In genomic region chr2:68603059-68603458, GRCh38 we compare ENCODE assay signal across 11 cellular contexts. TPM values are rescaled to one million over a fixed set of nuclear protein-coding genes. Genes with fewer than 3 reads are reported as not detected.
"Had no signal": no experiment of that assay in that cellular context is flagged by ENCODE, and none has a peak within 500 bp of the region (broad histone marks: within the 10 kb centered on the region; RNA-seq: fewer than 3 reads in every experiment).

No MANE protein-coding gene starts in this region.

- DNase-seq: IMR-90, Karpas-422, KBM-7, KG1 had no signal

- FAIRE-seq: HepG2, HTR-8/SVneo had no signal

- H3K27me3 Mint-ChIP-seq: IgD-negative memory B cell had no signal

- H3K4me3 Mint-ChIP-seq: IgD-negative memory B cell had no signal

- H3K4me2 ChIP-seq: KMS-11 had no signal

- H3K27ac Mint-ChIP-seq: IgD-negative memory B cell had no signal

- H3K27ac ChIP-seq: HL-60, KMS-11 had no signal

- ATAC-seq: HepG2 had no signal

- H3K4me1 Mint-ChIP-seq: IgD-negative memory B cell had no signal

- H3K9ac ChIP-seq: KMS-11 had no signal

RNA-seq across cellular contexts. Expression of gene PROKR1, which starts 40.3 kb away (rescaled TPM):
- total RNA-seq: HepG2, HT-29, HT1080, IMR-90 had no signal
- polyA plus RNA-seq: HepG2, IgD-negative memory B cell, IMR-90 had no signal
